Comparison of ENCODE assay signal across 18 cellular contexts in the genomic region with DNA sequence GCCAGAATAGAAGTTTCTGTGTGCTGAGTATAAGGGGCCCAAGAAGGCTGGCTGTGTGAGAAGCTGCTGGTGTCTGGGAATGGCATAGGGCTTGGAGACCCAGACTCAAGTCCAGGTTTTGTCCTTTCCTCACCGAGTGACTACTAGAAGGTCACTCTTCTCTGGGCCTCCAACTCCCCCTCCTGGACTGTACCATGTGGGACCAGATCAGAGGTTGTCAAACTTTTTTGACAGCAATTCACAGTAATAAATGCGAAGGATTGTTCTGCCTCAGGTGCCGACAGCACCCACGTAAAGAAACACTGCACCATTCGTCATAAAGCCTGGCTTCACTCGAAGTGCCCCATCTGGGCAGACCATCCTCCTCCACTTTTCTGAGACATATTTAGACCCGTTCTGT. TPM values are rescaled to one million over a fixed set of nuclear protein-coding genes. Genes with fewer than 3 reads are reported as not detected.
"Had no signal": no experiment of that assay in that cellular context is flagged by ENCODE, and none has a peak within 500 bp of the region (broad histone marks: within the 10 kb centered on the region; RNA-seq: fewer than 3 reads in every experiment).

No MANE protein-coding gene starts in this region.

- H3K9me3 ChIP-seq: ascending aorta, psoas muscle, thoracic aorta had no signal

- FAIRE-seq: urothelium cell line had no signal

- H3K27me3 ChIP-seq: ascending aorta, cardiac muscle cell had no signal

- ATAC-seq: naive thymus-derived CD4-positive, alpha-beta T cell; psoas muscle; sciatic nerve had no signal

- H3K36me3 ChIP-seq: ascending aorta, cardiac muscle cell, thoracic aorta had no signal

- H3K4me3 ChIP-seq: ascending aorta, cardiac muscle cell, lung, psoas muscle, thoracic aorta had no signal

- H3K4me1 ChIP-seq: ascending aorta had no signal

- H3K27ac ChIP-seq: ascending aorta, cardiac muscle cell, thoracic aorta had no signal

- DNase-seq: activated CD4-positive, CD25-positive, alpha-beta regulatory T cell treated with anti-CD3 and anti-CD28 coated beads, Interleukin-2, amount 50 U/mL, for 72 hours; activated CD8-positive, alpha-beta memory T cell treated with anti-CD3 and anti-CD28 coated beads, Interleukin-2, amount 50 U/mL, for 4 hours; activated naive CD4-positive, alpha-beta T cell treated with Interleukin-2 at 50 U/mL for 16 hours; activated naive CD8-positive, alpha-beta T cell treated with anti-CD3 and anti-CD28 coated beads, Interleukin-2, amount 50 U/mL, for 24 hours; hippocampal formation; naive thymus-derived CD4-positive, alpha-beta T cell; occipital lobe; psoas muscle; stimulated activated CD4-positive, alpha-beta T cell treated with anti-CD3 and anti-CD28 coated beads, Interleukin-2, amount 100 ng/mL, for 48 hours; stimulated activated CD8-positive, alpha-beta memory T cell treated with anti-CD3 and anti-CD28 coated beads, Interleukin-4, amount 100 ng/mL, for 48 hours had no signal

RNA-seq across cellular contexts. Expression of a gene that starts 29.0 kb away (rescaled TPM):
- total RNA-seq: activated CD8-positive, alpha-beta T cell treated with anti-CD3 and anti-CD28 coated beads for 36 hours; ascending aorta; naive thymus-derived CD4-positive, alpha-beta T cell; T-helper 2 cell treated with Interferon-gamma antibody and Interleukin-4, amounts not matched to agents 100 ng/mL and 5 ng/mL, for 36 hours had no signal
- polyA plus RNA-seq: cardiac muscle cell; naive thymus-derived CD4-positive, alpha-beta T cell had no signal
